ENCODE assay signal across 1 cellular context in the genomic region with DNA sequence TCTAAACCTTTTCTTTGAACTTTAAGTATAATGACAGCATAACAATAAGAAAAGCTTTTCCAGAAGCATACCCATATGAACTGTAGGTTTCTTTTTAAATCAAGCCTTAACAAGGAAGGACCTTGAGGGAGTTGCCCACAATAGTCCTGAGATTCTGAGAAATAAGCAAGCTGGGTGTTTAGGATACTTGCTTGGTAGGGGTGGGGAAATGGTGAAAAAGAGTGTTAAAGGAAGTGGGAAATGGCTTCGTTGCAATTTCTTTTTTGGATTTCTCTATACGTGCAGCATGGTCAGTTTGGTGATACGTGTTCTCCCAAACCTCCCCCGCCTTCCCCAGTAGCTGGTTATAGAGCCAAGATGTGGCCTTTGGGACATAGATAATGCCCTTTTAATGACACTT.
TF ChIP-seq lines count a peak whose summit lies in the region.

No MANE protein-coding gene starts in this region.

TF ChIP-seq in HepG2, 621 proteins besides CTCF, POLR2A, EP300 and RAD21:
- TF ChIP-seq KMT2B (CRISPR knock-in tag; IDR thresholded peaks at IDR 0.05), result no peak
- no peak for TF ChIP-seq ZNF772 (CRISPR knock-in tag; IDR thresholded peaks at IDR 0.05)
- TF ChIP-seq ZNF652 (CRISPR knock-in tag; IDR thresholded peaks at IDR 0.05; ENCODE audit: borderline replicate concordance, low read depth), result no peak
- no peak for TF ChIP-seq CC2D1A (CRISPR knock-in tag; IDR thresholded peaks at IDR 0.05)
- TF ChIP-seq MTERF4 (CRISPR knock-in tag; IDR thresholded peaks at IDR 0.05), result no peak
- peak; percentile 62 for TF ChIP-seq RBM22 (optimal IDR thresholded peaks at IDR 0.05; ENCODE audit: low read length)
